Comparison of ENCODE assay signal across 9 cellular contexts in the genomic region with DNA sequence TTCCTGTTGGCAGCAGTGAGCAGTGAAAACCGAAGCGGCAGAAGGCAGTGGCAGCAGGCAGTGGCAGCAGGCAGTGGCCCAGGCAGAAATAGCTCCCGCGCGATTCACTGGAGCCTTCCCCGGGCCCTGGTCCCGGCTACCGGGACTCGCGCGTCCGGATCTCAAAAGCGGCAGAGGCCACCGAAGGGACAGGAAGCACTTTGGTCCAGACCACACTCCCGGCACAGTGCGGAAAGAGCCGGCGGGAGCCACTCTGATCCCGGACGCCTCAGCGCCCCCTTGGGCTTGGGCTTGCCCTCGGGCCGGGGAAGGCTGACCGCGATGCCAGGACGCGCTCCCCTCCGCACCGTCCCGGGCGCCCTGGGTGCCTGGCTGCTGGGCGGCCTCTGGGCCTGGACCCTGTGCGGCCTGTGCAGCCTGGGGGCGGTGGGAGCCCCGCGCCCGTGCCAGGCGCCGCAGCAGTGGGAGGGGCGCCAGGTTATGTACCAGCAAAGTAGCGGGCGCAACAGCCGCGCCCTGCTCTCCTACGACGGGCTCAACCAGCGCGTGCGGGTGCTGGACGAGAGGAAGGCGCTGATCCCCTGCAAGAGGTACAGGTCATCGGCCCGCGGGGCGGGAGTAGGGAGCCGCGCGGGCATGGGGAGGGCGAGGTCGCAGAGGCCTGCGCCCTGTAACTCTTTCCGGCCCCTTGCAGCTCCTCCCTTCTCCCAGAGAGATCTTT. TPM values are rescaled to one million over a fixed set of nuclear protein-coding genes. Genes with fewer than 3 reads are reported as not detected.
DNase-seq lines count a peak whose midpoint lies in the region; ATAC-seq and TF ChIP-seq lines count a peak whose summit lies in the region.
"Had no signal": no experiment of that assay in that cellular context is flagged by ENCODE, and none has a peak within 500 bp of the region (broad histone marks: within the 10 kb centered on the region; RNA-seq: fewer than 3 reads in every experiment).

Gene EPDR1, plus strand, starts transcription at position 22 of the 721 bp plus-strand sequence. Its CDS starts 300 bp downstream, at position 322.

- peaks cover 57% of the 10 kb centered on the region for H3K27me3 Mint-ChIP-seq in T-helper 2 cell treated with Interferon-gamma antibody and Interleukin-4, amounts not matched to agents 5 μg/mL and 100 μg/mL, for 36 hours (ENCODE audit: low read depth)

- peaks cover 32% of the 10 kb centered on the region for H3K4me1 ChIP-seq in mononuclear cell (ENCODE audit: insufficient read depth, low read length)
- peaks cover 26 to 36% of the 10 kb centered on the region in 2 donors for H3K4me1 ChIP-seq in thyroid gland

- peaks cover 9% of the 10 kb centered on the region for H3K9me3 ChIP-seq in mononuclear cell (ENCODE audit: low read depth, low read length)
- no peaks in the 10 kb centered on the region for H3K9me3 ChIP-seq in thyroid gland

- ATAC-seq in GM21737 (IDR thresholded peaks at IDR 0.05; ENCODE audit: unreplicated experiment) = peak; percentile 51

- H3K4me1 Mint-ChIP-seq in T-helper 2 cell treated with Interferon-gamma antibody and Interleukin-4, amounts not matched to agents 5 μg/mL and 100 μg/mL, for 36 hours (ENCODE audit: low read depth) = peaks cover 7% of the 10 kb centered on the region

- H3K27me3 ChIP-seq in mononuclear cell (ENCODE audit: insufficient read depth, low read length) (peaks cover 59% of the 10 kb centered on the region), thyroid gland (no peaks in the 10 kb centered on the region)

- no peaks in the 10 kb centered on the region for H3K36me3 Mint-ChIP-seq in T-helper 2 cell treated with Interferon-gamma antibody and Interleukin-4, amounts not matched to agents 5 μg/mL and 100 μg/mL, for 36 hours (ENCODE audit: low read depth)
- H3K36me3 Mint-ChIP-seq: CD4-positive, CD25-positive, alpha-beta regulatory T cell had no signal

- H3K4me3 Mint-ChIP-seq in T-helper 2 cell treated with Interferon-gamma antibody and Interleukin-4, amounts not matched to agents 5 μg/mL and 100 μg/mL, for 36 hours = peak within 1 kb of the TSS; percentile 77

- H3K27ac Mint-ChIP-seq in T-helper 2 cell treated with Interferon-gamma antibody and Interleukin-4, amounts not matched to agents 5 μg/mL and 100 μg/mL, for 36 hours = no peak within 1 kb of the TSS
- H3K27ac Mint-ChIP-seq: CD4-positive, CD25-positive, alpha-beta regulatory T cell had no signal

- no peak for TF ChIP-seq CTCF in LNCaP clone FGC (IDR thresholded peaks at IDR 0.05; ENCODE audit: control insufficient read depth, extremely low read depth, insufficient read depth)
- TF ChIP-seq CTCF in epithelial cell of proximal tubule (conservative IDR thresholded peaks at IDR 0.05; ENCODE audit: low read depth, low read length) = peak; percentile 43
- peak in 3 of 6 experiments; percentile 42 to 59 (median 52) for TF ChIP-seq CTCF in thyroid gland (IDR thresholded peaks at IDR 0.05)

- H3K9me3 Mint-ChIP-seq in T-helper 2 cell treated with Interferon-gamma antibody and Interleukin-4, amounts not matched to agents 5 μg/mL and 100 μg/mL, for 36 hours = no peaks in the 10 kb centered on the region

- peak within 1 kb of the TSS; percentile 50 for H3K4me3 ChIP-seq in LNCaP clone FGC (ENCODE audit: low read depth, low read length)
- H3K4me3 ChIP-seq in epithelial cell of proximal tubule (ENCODE audit: low read depth, low read length) = peak within 1 kb of the TSS; percentile 84
- peak within 1 kb of the TSS; percentile 38 for H3K4me3 ChIP-seq in mononuclear cell (ENCODE audit: low read length)
- peak within 1 kb of the TSS; percentile 37 to 64 (median 56) for H3K4me3 ChIP-seq in thyroid gland (replicated peaks in 1 of 3)

- intact Hi-C loops in thyroid gland (cut with DNase I) = no loop called here

- H3K27ac ChIP-seq in thyroid gland = peak within 1 kb of the TSS; percentile 89 to 98 (median 96)

- peak; percentile 19 for DNase-seq in NCI-H2107 treated with DMSO at 0.1 percent for 48 hours (lab: John Stamatoyannopoulos, UW; ENCODE audit: unreplicated experiment)
- DNase-seq in NCI-H2107 (lab: John Stamatoyannopoulos, UW) = no peak
- no peak for DNase-seq in LNCaP clone FGC (ENCODE audit: low read depth)
- DNase-seq in T-helper 2 cell treated with Interferon-gamma antibody and Interleukin-4, amounts not matched to agents 5 μg/mL and 100 μg/mL, for 36 hours (ENCODE audit: low spot score) = peak; percentile 7
- no peak for DNase-seq in epithelial cell of proximal tubule (ENCODE audit: low read depth)
- peak; percentile 84 to 85 for DNase-seq in thyroid gland

- no peaks in the 10 kb centered on the region for H3K36me3 ChIP-seq in thyroid gland

- 0% methylated on average over 3 to 8 of the region's 62 CpGs for WGBS in thyroid gland, 2 donors

- peak; percentile 29 to 87 for TF ChIP-seq POLR2A in thyroid gland (IDR thresholded peaks at IDR 0.05)

RNA-seq across cellular contexts. Expression of gene EPDR1, which starts in this region (rescaled TPM):
- total RNA-seq in epithelial cell of proximal tubule (33.6 and 39.3 TPM in 2 replicates), mononuclear cell (0.42 TPM), thyroid gland (100 to 1,000 TPM in 1 of 4 donors, 10 to 100 TPM in 3; 66.9 to 105 (median 77.3) TPM)
- total RNA-seq: CD4-positive, CD25-positive, alpha-beta regulatory T cell had no signal

Comparison
In these comparisons a context has a peak if more than half of its experiments do, and no peak if none do; other contexts are left out.
1. RNA of gene EPDR1 (total RNA-seq): 66.9 to 105 TPM in thyroid gland and 33.6 to 39.3 TPM in epithelial cell of proximal tubule; 0.42 TPM in mononuclear cell (single experiment); every median in the first group is over 10 times any median in the second.
2. DNase-seq: peak in NCI-H2107 treated with DMSO at 0.1 percent for 48 hours (single experiment), T-helper 2 cell treated with Interferon-gamma antibody and Interleukin-4, amounts not matched to agents 5 μg/mL and 100 μg/mL, for 36 hours (single experiment) and thyroid gland (2 of 2); none in NCI-H2107 (single experiment), LNCaP clone FGC (single experiment) and epithelial cell of proximal tubule (single experiment).
3. Peak in every context shown above with its lines, with median percentiles within 50 percentile points of each other: H3K4me3 ChIP-seq.